1 cellular context compared by ENCODE assay signal in the genomic region with DNA sequence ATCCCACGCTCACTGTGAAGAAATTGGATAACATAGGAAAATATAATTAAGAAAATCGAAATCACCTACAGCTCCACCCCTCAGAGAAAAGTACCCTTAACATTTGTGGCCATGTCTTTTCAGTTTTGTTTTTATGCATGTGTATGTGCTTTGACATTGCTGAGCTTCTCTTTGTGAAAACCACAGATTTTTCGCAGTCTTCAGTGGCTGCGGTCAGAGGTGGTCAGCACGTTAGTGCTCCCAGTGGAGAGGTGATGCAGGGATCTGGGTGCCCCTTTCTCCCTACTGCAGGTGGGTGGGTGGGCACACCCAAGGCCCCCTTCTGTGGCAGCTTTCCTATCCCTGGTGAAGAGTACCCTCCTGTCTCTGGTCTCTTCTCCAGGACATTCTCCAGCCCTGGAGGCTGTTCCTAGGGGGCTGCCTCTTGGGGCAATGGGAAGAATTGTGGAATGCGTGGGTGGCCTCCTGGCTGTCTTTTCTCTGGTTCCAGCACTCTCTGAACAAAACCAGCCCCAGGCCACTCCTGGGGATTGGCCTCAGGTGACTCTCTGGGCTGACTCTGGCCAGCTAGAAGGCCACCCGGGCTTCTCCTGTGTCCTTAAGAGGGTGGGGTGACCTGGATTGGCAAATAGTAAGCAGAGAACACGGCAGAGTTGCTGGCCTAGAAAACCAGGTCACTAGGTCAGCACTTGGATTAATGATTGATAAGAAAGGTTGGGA.
TF ChIP-seq lines count a peak whose summit lies in the region.

No MANE protein-coding gene starts in this region.

TF ChIP-seq in HepG2, 621 proteins besides CTCF, POLR2A, EP300 and RAD21 (continued from another document and continues in another):
- TF ChIP-seq ZEB1 (IDR thresholded peaks at IDR 0.05; ENCODE audit: insufficient replicate concordance, low read depth) = no peak
- no peak for TF ChIP-seq YEATS2 (CRISPR knock-in tag; IDR thresholded peaks at IDR 0.05; ENCODE audit: borderline replicate concordance)
- no peak for TF ChIP-seq KLF15 (CRISPR knock-in tag; IDR thresholded peaks at IDR 0.05; ENCODE audit: borderline replicate concordance)
- TF ChIP-seq ZNF235 (CRISPR knock-in tag; IDR thresholded peaks at IDR 0.05; ENCODE audit: borderline replicate concordance) = no peak
- no peak for TF ChIP-seq ZIK1 (CRISPR knock-in tag; IDR thresholded peaks at IDR 0.05; ENCODE audit: borderline replicate concordance, low read depth)
- TF ChIP-seq ZNF263 (CRISPR knock-in tag; IDR thresholded peaks at IDR 0.05) = no peak
- TF ChIP-seq, protein P1, sequence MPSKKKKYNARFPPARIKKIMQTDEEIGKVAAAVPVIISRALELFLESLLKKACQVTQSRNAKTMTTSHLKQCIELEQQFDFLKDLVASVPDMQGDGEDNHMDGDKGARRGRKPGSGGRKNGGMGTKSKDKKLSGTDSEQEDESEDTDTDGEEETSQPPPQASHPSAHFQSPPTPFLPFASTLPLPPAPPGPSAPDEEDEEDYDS (CRISPR knock-in tag; IDR thresholded peaks at IDR 0.05) = 0 out of 2 replicates have a peak, but pooled peaks have one; percentile 27
- TF ChIP-seq, protein P2, sequence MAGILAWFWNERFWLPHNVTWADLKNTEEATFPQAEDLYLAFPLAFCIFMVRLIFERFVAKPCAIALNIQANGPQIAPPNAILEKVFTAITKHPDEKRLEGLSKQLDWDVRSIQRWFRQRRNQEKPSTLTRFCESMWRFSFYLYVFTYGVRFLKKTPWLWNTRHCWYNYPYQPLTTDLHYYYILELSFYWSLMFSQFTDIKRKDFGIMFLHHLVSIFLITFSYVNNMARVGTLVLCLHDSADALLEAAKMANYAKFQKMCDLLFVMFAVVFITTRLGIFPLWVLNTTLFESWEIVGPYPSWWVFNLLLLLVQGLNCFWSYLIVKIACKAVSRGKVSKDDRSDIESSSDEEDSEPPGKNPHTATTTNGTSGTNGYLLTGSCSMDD (CRISPR knock-in tag; IDR thresholded peaks at IDR 0.05) = no peak
- no peak for TF ChIP-seq TCF12 (IDR thresholded peaks at IDR 0.05)
- TF ChIP-seq TCF12 (CRISPR knock-in tag; IDR thresholded peaks at IDR 0.05) = no peak
- 0 out of 2 replicates have a peak, but pooled peaks have one; percentile 27 for TF ChIP-seq POLR2G (IDR thresholded peaks at IDR 0.05; ENCODE audit: low read depth, low read length)
- TF ChIP-seq SOX6 (IDR thresholded peaks at IDR 0.05) = no peak
- peak; percentile 74 for TF ChIP-seq SOX6 (CRISPR knock-in tag; IDR thresholded peaks at IDR 0.05)
- TF ChIP-seq, protein P3, sequence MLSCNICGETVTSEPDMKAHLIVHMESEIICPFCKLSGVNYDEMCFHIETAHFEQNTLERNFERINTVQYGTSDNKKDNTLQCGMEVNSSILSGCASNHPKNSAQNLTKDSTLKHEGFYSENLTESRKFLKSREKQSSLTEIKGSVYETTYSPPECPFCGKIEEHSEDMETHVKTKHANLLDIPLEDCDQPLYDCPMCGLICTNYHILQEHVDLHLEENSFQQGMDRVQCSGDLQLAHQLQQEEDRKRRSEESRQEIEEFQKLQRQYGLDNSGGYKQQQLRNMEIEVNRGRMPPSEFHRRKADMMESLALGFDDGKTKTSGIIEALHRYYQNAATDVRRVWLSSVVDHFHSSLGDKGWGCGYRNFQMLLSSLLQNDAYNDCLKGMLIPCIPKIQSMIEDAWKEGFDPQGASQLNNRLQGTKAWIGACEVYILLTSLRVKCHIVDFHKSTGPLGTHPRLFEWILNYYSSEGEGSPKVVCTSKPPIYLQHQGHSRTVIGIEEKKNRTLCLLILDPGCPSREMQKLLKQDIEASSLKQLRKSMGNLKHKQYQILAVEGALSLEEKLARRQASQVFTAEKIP (CRISPR knock-in tag; IDR thresholded peaks at IDR 0.05; ENCODE audit: borderline replicate concordance) = no peak
- TF ChIP-seq, protein P4, sequence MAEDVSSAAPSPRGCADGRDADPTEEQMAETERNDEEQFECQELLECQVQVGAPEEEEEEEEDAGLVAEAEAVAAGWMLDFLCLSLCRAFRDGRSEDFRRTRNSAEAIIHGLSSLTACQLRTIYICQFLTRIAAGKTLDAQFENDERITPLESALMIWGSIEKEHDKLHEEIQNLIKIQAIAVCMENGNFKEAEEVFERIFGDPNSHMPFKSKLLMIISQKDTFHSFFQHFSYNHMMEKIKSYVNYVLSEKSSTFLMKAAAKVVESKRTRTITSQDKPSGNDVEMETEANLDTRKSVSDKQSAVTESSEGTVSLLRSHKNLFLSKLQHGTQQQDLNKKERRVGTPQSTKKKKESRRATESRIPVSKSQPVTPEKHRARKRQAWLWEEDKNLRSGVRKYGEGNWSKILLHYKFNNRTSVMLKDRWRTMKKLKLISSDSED (CRISPR knock-in tag; IDR thresholded peaks at IDR 0.05) = no peak
- TF ChIP-seq XRCC5 (optimal IDR thresholded peaks at IDR 0.05; ENCODE audit: low read length) = peak; percentile 86
- no peak for TF ChIP-seq SOX13 (IDR thresholded peaks at IDR 0.05)
- peak in 1 of 2 experiments; percentile 61; a peak in 2 of 4 replicates for TF ChIP-seq SOX13 (CRISPR knock-in tag; conservative IDR thresholded peaks at IDR 0.05 in 1 of 2, IDR thresholded peaks at IDR 0.05 in 1 of 2)
- no peak for TF ChIP-seq ZNF652 (CRISPR knock-in tag; IDR thresholded peaks at IDR 0.05; ENCODE audit: borderline replicate concordance, low read depth)
- TF ChIP-seq, protein P5, sequence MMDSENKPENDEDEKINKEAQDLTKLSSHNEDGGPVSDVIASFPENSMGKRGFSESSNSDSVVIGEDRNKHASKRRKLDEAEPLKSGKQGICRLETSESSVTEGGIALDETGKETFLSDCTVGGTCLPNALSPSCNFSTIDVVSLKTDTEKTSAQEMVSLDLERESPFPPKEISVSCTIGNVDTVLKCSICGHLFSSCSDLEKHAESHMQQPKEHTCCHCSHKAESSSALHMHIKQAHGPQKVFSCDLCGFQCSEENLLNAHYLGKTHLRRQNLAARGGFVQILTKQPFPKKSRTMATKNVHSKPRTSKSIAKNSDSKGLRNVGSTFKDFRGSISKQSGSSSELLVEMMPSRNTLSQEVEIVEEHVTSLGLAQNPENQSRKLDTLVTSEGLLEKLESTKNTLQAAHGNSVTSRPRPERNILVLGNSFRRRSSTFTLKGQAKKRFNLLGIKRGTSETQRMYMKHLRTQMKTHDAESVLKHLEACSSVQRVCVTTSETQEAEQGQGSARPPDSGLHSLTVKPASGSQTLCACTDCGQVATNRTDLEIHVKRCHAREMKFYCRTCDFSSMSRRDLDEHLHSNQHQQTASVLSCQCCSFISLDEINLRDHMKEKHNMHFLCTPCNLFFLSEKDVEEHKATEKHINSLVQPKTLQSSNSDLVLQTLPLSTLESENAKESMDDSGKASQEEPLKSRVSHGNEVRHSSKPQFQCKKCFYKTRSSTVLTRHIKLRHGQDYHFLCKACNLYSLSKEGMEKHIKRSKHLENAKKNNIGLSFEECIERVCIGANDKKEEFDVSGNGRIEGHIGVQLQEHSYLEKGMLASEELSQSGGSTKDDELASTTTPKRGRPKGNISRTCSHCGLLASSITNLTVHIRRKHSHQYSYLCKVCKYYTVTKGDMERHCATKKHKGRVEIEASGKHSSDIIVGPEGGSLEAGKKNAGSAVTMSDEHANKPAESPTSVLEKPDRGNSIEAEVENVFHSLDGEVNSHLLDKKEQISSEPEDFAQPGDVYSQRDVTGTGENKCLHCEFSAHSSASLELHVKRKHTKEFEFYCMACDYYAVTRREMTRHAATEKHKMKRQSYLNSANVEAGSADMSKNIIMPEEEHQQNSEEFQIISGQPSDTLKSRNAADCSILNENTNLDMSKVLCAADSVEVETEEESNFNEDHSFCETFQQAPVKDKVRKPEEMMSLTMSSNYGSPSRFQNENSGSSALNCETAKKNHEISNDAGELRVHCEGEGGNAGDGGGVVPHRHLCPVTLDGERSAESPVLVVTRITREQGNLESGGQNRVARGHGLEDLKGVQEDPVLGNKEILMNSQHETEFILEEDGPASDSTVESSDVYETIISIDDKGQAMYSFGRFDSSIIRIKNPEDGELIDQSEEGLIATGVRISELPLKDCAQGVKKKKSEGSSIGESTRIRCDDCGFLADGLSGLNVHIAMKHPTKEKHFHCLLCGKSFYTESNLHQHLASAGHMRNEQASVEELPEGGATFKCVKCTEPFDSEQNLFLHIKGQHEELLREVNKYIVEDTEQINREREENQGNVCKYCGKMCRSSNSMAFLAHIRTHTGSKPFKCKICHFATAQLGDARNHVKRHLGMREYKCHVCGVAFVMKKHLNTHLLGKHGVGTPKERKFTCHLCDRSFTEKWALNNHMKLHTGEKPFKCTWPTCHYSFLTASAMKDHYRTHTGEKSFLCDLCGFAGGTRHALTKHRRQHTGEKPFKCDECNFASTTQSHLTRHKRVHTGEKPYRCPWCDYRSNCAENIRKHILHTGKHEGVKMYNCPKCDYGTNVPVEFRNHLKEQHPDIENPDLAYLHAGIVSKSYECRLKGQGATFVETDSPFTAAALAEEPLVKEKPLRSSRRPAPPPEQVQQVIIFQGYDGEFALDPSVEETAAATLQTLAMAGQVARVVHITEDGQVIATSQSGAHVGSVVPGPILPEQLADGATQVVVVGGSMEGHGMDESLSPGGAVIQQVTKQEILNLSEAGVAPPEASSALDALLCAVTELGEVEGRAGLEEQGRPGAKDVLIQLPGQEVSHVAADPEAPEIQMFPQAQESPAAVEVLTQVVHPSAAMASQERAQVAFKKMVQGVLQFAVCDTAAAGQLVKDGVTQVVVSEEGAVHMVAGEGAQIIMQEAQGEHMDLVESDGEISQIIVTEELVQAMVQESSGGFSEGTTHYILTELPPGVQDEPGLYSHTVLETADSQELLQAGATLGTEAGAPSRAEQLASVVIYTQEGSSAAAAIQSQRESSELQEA (CRISPR knock-in tag; IDR thresholded peaks at IDR 0.05; ENCODE audit: not compliant biosample characterization) = no peak
- TF ChIP-seq SNRNP70 (IDR thresholded peaks at IDR 0.05; ENCODE audit: low read depth, low read length) = no peak
- TF ChIP-seq, protein P6, sequence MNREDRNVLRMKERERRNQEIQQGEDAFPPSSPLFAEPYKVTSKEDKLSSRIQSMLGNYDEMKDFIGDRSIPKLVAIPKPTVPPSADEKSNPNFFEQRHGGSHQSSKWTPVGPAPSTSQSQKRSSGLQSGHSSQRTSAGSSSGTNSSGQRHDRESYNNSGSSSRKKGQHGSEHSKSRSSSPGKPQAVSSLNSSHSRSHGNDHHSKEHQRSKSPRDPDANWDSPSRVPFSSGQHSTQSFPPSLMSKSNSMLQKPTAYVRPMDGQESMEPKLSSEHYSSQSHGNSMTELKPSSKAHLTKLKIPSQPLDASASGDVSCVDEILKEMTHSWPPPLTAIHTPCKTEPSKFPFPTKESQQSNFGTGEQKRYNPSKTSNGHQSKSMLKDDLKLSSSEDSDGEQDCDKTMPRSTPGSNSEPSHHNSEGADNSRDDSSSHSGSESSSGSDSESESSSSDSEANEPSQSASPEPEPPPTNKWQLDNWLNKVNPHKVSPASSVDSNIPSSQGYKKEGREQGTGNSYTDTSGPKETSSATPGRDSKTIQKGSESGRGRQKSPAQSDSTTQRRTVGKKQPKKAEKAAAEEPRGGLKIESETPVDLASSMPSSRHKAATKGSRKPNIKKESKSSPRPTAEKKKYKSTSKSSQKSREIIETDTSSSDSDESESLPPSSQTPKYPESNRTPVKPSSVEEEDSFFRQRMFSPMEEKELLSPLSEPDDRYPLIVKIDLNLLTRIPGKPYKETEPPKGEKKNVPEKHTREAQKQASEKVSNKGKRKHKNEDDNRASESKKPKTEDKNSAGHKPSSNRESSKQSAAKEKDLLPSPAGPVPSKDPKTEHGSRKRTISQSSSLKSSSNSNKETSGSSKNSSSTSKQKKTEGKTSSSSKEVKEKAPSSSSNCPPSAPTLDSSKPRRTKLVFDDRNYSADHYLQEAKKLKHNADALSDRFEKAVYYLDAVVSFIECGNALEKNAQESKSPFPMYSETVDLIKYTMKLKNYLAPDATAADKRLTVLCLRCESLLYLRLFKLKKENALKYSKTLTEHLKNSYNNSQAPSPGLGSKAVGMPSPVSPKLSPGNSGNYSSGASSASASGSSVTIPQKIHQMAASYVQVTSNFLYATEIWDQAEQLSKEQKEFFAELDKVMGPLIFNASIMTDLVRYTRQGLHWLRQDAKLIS (CRISPR knock-in tag; IDR thresholded peaks at IDR 0.05) = no peak
- TF ChIP-seq, protein P7, sequence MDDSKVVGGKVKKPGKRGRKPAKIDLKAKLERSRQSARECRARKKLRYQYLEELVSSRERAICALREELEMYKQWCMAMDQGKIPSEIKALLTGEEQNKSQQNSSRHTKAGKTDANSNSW (CRISPR knock-in tag; IDR thresholded peaks at IDR 0.05; ENCODE audit: borderline replicate concordance) = no peak
- peak; percentile 56; the same call in 1 of the 2 replicates for TF ChIP-seq PPARG (CRISPR knock-in tag; conservative IDR thresholded peaks at IDR 0.05)
- TF ChIP-seq MAZ (IDR thresholded peaks at IDR 0.05; ENCODE audit: borderline replicate concordance, low read depth, low read length) = peak; percentile 40; the same call in 1 of the 2 replicates
- TF ChIP-seq MAZ (CRISPR knock-in tag; IDR thresholded peaks at IDR 0.05; ENCODE audit: low read depth) = no peak
- TF ChIP-seq RCOR2 (CRISPR knock-in tag; IDR thresholded peaks at IDR 0.05) = 0 out of 2 replicates have a peak, but pooled peaks have one; percentile 53
- TF ChIP-seq, protein P8, sequence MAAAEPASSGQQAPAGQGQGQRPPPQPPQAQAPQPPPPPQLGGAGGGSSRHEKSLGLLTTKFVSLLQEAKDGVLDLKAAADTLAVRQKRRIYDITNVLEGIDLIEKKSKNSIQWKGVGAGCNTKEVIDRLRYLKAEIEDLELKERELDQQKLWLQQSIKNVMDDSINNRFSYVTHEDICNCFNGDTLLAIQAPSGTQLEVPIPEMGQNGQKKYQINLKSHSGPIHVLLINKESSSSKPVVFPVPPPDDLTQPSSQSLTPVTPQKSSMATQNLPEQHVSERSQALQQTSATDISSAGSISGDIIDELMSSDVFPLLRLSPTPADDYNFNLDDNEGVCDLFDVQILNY (CRISPR knock-in tag; conservative IDR thresholded peaks at IDR 0.05) = no peak
- TF ChIP-seq ZNF205 (CRISPR knock-in tag; IDR thresholded peaks at IDR 0.05) = no peak
- TF ChIP-seq MTA3 (CRISPR knock-in tag; IDR thresholded peaks at IDR 0.05) = no peak
- TF ChIP-seq ZBTB42 (CRISPR knock-in tag; IDR thresholded peaks at IDR 0.05) = no peak
- peak; percentile 71; the same call in 1 of the 2 replicates for TF ChIP-seq TBX2 (CRISPR knock-in tag; IDR thresholded peaks at IDR 0.05; ENCODE audit: borderline replicate concordance)
- TF ChIP-seq ZNF333 (CRISPR knock-in tag; IDR thresholded peaks at IDR 0.05; ENCODE audit: borderline replicate concordance) = no peak
- TF ChIP-seq, protein P9, sequence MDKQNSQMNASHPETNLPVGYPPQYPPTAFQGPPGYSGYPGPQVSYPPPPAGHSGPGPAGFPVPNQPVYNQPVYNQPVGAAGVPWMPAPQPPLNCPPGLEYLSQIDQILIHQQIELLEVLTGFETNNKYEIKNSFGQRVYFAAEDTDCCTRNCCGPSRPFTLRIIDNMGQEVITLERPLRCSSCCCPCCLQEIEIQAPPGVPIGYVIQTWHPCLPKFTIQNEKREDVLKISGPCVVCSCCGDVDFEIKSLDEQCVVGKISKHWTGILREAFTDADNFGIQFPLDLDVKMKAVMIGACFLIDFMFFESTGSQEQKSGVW (CRISPR knock-in tag; IDR thresholded peaks at IDR 0.05; ENCODE audit: borderline replicate concordance) = no peak
- no peak for TF ChIP-seq ZNF546 (CRISPR knock-in tag; conservative IDR thresholded peaks at IDR 0.05)
- no peak for TF ChIP-seq JUND (CRISPR knock-in tag; IDR thresholded peaks at IDR 0.05)
- no peak for TF ChIP-seq JUNB (CRISPR knock-in tag; IDR thresholded peaks at IDR 0.05; ENCODE audit: borderline replicate concordance)
- TF ChIP-seq SMARCC2 (IDR thresholded peaks at IDR 0.05) = no peak
- no peak for TF ChIP-seq SMAD3 (CRISPR knock-in tag; IDR thresholded peaks at IDR 0.05)
